ENCODE assay signal across 18 cellular contexts in genomic region chr19:47628058-47628771, GRCh38. TPM values are rescaled to one million over a fixed set of nuclear protein-coding genes. Genes with fewer than 3 reads are reported as not detected.
DNase-seq lines count a peak whose midpoint lies in the region; ATAC-seq, FAIRE-seq and TF ChIP-seq lines count a peak whose summit lies in the region.
"Had no signal": no experiment of that assay in that cellular context is flagged by ENCODE, and none has a peak within 500 bp of the region (broad histone marks: within the 10 kb centered on the region; RNA-seq: fewer than 3 reads in every experiment).

No MANE protein-coding gene starts in this region.

- BruUV-seq in Caco-2 (replicated peaks; lab: Mats Ljungman, UMichigan), result no TSS peak

- peaks cover 27% of the 10 kb centered on the region for H3K79me1 ChIP-seq in H9 (ENCODE audit: insufficient read depth, low read depth, low read length, poor library complexity, severe bottlenecking)

- no peak for ATAC-seq in HG03135 (IDR thresholded peaks at IDR 0.05; ENCODE audit: unreplicated experiment)

- CTCF ChIA-PET in Caco-2 (lab: Charles Lee), result interaction anchor here (0.6 kb wide), 1 partner anchor 21 kb away, joined by 4 read pairs; no protein-coding TSS in a partner anchor

- DNase-seq in Caco-2 (no peak), H9 (no peak), bronchial epithelial cell (ENCODE audit: low read depth) (peak; percentile 33), mesothelial cell of epicardium (ENCODE audit: low spot score in 2 of 2, unreplicated experiment in 2 of 2) (no peak), smooth muscle cell (lab: John Stamatoyannopoulos, UW; ENCODE audit: unreplicated experiment) (no peak), A172 (ENCODE audit: low spot score) (no peak), chondrocyte (ENCODE audit: low spot score) (no peak)
- DNase-seq: EL, NCI-H1105 treated with DMSO at 0.1 percent for 48 hours, NCI-H187 treated with DMSO at 0.1 percent for 48 hours, NCI-H2171, NCI-H446 treated with DMSO at 0.1 percent for 48 hours, NCI-H748 treated with DMSO at 0.1 percent for 48 hours, PC-9, Right ventricle myocardium superior had no signal

- H3K27me3 Mint-ChIP-seq in Caco-2 (ENCODE audit: insufficient read depth, unreplicated experiment), result no peaks in the 10 kb centered on the region
- no peaks in the 10 kb centered on the region for H3K27me3 Mint-ChIP-seq in H9 (ENCODE audit: low read depth)
- no peaks in the 10 kb centered on the region for H3K27me3 Mint-ChIP-seq in mesothelial cell of epicardium (ENCODE audit: low read depth)
- H3K27me3 Mint-ChIP-seq in chondrocyte (ENCODE audit: low read depth), result no peaks in the 10 kb centered on the region

- no peak overlapping the region for H4K5ac ChIP-seq in H9 (ENCODE audit: insufficient read length, low read depth, low read length)

- no peak overlapping the region for H3K18ac ChIP-seq in H9 (ENCODE audit: insufficient read length, low read depth, low read length)

- no peak overlapping the region for H3K4me3 Mint-ChIP-seq in Caco-2 (ENCODE audit: unreplicated experiment)
- no peak overlapping the region for H3K4me3 Mint-ChIP-seq in H9
- H3K4me3 Mint-ChIP-seq in mesothelial cell of epicardium, result no peak overlapping the region
- H3K4me3 Mint-ChIP-seq in chondrocyte (ENCODE audit: unreplicated experiment), result no peak overlapping the region

- H3K36me3 ChIP-seq in Caco-2 (ENCODE audit: control insufficient read depth, insufficient read depth, low read length) (no peaks in the 10 kb centered on the region; the same call in 1 of the 2 replicates), bronchial epithelial cell (ENCODE audit: control insufficient read depth, insufficient read depth, low read length) (peaks cover 5% of the 10 kb centered on the region), smooth muscle cell (ENCODE audit: low read depth) (no peaks in the 10 kb centered on the region)
- H3K36me3 ChIP-seq: HAP-1 had no signal

- no peak overlapping the region for H2BK5ac ChIP-seq in H9 (ENCODE audit: insufficient read length, low read length)

- H2BK15ac ChIP-seq in H9 (ENCODE audit: low read depth, low read length), result no peak overlapping the region

- H2AFZ ChIP-seq in H9 (ENCODE audit: low read length) (no peak overlapping the region), smooth muscle cell (ENCODE audit: low read depth) (no peak overlapping the region)
- H2AFZ ChIP-seq: PC-9 had no signal

- H3K27ac ChIP-seq in H9 (ENCODE audit: insufficient read length, low read depth, low read length) (no peak overlapping the region), smooth muscle cell (ENCODE audit: low read depth) (no peak overlapping the region)
- H3K27ac ChIP-seq: BLaER1 treated with 17β-estradiol and CSF1 and Interleukin-3, amounts not matched to agents 10 nM and 100 nM; PC-9 had no signal

- H3K23ac ChIP-seq in H9 (ENCODE audit: insufficient read length, low read depth, low read length), result no peak overlapping the region

- H3K4me2 ChIP-seq in H9 (ENCODE audit: insufficient read depth, insufficient read length, low read length), result no peak overlapping the region
- H3K4me2 ChIP-seq in smooth muscle cell, result no peak overlapping the region
- H3K4me2 ChIP-seq: BLaER1 treated with 17β-estradiol and CSF1 and Interleukin-3, amounts not matched to agents 10 nM and 100 nM; PC-9 had no signal

- H4K91ac ChIP-seq in H9 (ENCODE audit: insufficient read length, low read depth, low read length), result no peak overlapping the region

- H2BK12ac ChIP-seq in H9 (ENCODE audit: insufficient read length, low read depth, low read length), result no peak overlapping the region

- no peak overlapping the region for H2BK120ac ChIP-seq in H9 (ENCODE audit: low read depth, low read length, poor library complexity, severe bottlenecking)

- intact Hi-C loops in Caco-2 (cut with micrococcal nuclease; ENCODE audit: unreplicated experiment), result no loop called here

- no peaks in the 10 kb centered on the region for H3K9me3 ChIP-seq in Caco-2
- H3K9me3 ChIP-seq in H9 (ENCODE audit: control insufficient read depth, low read depth, low read length), result no peaks in the 10 kb centered on the region
- no peaks in the 10 kb centered on the region for H3K9me3 ChIP-seq in smooth muscle cell (replicated peaks; ENCODE audit: low read depth)
- H3K9me3 ChIP-seq: BLaER1 treated with 17β-estradiol and CSF1 and Interleukin-3, amounts not matched to agents 10 nM and 100 nM; HAP-1 had no signal

- peaks cover 69% of the 10 kb centered on the region for H3K4me1 ChIP-seq in Caco-2
- peaks cover 2% of the 10 kb centered on the region; the same call in 1 of the 2 replicates for H3K4me1 ChIP-seq in H9 (ENCODE audit: insufficient read depth, low read length)
- H3K4me1 ChIP-seq in smooth muscle cell (ENCODE audit: low read depth), result no peaks in the 10 kb centered on the region
- H3K4me1 ChIP-seq: HAP-1 had no signal

- no peak overlapping the region for H2BK20ac ChIP-seq in H9 (ENCODE audit: low read depth, low read length, poor library complexity, severe bottlenecking)

- POLR2A ChIA-PET in Caco-2 (lab: Charles Lee), result no interaction called here

- H3T11ph ChIP-seq in H9 (ENCODE audit: low read length), result no peak overlapping the region

- H3K27ac Mint-ChIP-seq in Caco-2 (ENCODE audit: unreplicated experiment) (peak overlapping the region; percentile 48), H9 (peak overlapping the region; percentile 28 to 59 (median 44); a peak in 4 of 7 replicates), mesothelial cell of epicardium (peak overlapping the region; percentile 64), chondrocyte (ENCODE audit: unreplicated experiment) (no peak overlapping the region)

- H3K4ac ChIP-seq in H9 (ENCODE audit: low read depth, low read length), result no peak overlapping the region

- no peak for FAIRE-seq in bronchial epithelial cell (lab: Jason Lieb, UNC)

- TF ChIP-seq CTCF in Caco-2 (IDR thresholded peaks at IDR 0.05; ENCODE audit: insufficient read depth in 1 of 2, low read depth in 1 of 2, low read length in 1 of 2, severe bottlenecking in 1 of 2, unreplicated experiment in 1 of 2), result no peak
- no peak for TF ChIP-seq CTCF in H9 (conservative IDR thresholded peaks at IDR 0.05)
- TF ChIP-seq CTCF in bronchial epithelial cell (IDR thresholded peaks at IDR 0.05; ENCODE audit: insufficient read depth, low read length, severe bottlenecking), result no peak
- no peak for TF ChIP-seq CTCF in mesothelial cell of epicardium (IDR thresholded peaks at IDR 0.05; ENCODE audit: unreplicated experiment)
- TF ChIP-seq CTCF in smooth muscle cell (IDR thresholded peaks at IDR 0.05; ENCODE audit: borderline replicate concordance, insufficient read depth, poor library complexity, severe bottlenecking), result no peak
- no peak for TF ChIP-seq CTCF in chondrocyte (IDR thresholded peaks at IDR 0.05)

- H3K9me3 Mint-ChIP-seq in Caco-2 (ENCODE audit: unreplicated experiment) (no peaks in the 10 kb centered on the region), H9 (no peaks in the 10 kb centered on the region), mesothelial cell of epicardium (peaks cover 4% of the 10 kb centered on the region), chondrocyte (ENCODE audit: low read depth) (no peaks in the 10 kb centered on the region)

- no peak overlapping the region for H2AK5ac ChIP-seq in H9 (ENCODE audit: insufficient read length, low read length)

- H3K4me3 ChIP-seq in Caco-2 (ENCODE audit: low read depth, low read length) (no peak overlapping the region), bronchial epithelial cell (ENCODE audit: low read depth, low read length) (no peak overlapping the region), smooth muscle cell (no peak overlapping the region)
- H3K4me3 ChIP-seq: BLaER1 treated with 17β-estradiol and CSF1 and Interleukin-3, amounts not matched to agents 10 nM and 100 nM; HAP-1; PC-9 had no signal

- WGBS in H9 (ENCODE audit: extremely low coverage, insufficient read length, low lambda C conversion rate), result no CpG with 5 or more reads among the region's 6 CpGs
- WGBS in smooth muscle cell (ENCODE audit: low lambda C conversion rate), result 85% methylated on average over 6 of the region's 6 CpGs

- H4K8ac ChIP-seq in H9 (replicated peaks; ENCODE audit: insufficient read length, low read depth, low read length), result no peak overlapping the region

- no peaks in the 10 kb centered on the region for H3K23me2 ChIP-seq in H9 (ENCODE audit: insufficient read length, low read depth, low read length, poor library complexity, severe bottlenecking)

- no peaks in the 10 kb centered on the region for H3K27me3 ChIP-seq in Caco-2 (replicated peaks; ENCODE audit: control insufficient read depth, insufficient read depth, low read length)
- no peaks in the 10 kb centered on the region for H3K27me3 ChIP-seq in H9 (ENCODE audit: insufficient read depth, low read length)
- no peaks in the 10 kb centered on the region for H3K27me3 ChIP-seq in bronchial epithelial cell (ENCODE audit: control insufficient read depth, insufficient read depth, low read length)
- no peaks in the 10 kb centered on the region for H3K27me3 ChIP-seq in smooth muscle cell (ENCODE audit: low read depth)
- H3K27me3 ChIP-seq: BLaER1 treated with 17β-estradiol and CSF1 and Interleukin-3, amounts not matched to agents 10 nM and 100 nM had no signal

- H3K56ac ChIP-seq in H9 (ENCODE audit: insufficient read length, low read depth, low read length), result no peak overlapping the region

- peaks cover 43% of the 10 kb centered on the region for H3K4me1 Mint-ChIP-seq in Caco-2 (ENCODE audit: low read depth, unreplicated experiment)
- H3K4me1 Mint-ChIP-seq in H9, result peaks cover 44% of the 10 kb centered on the region in 2 experiments
- peaks cover 19% of the 10 kb centered on the region for H3K4me1 Mint-ChIP-seq in mesothelial cell of epicardium
- peaks cover 28% of the 10 kb centered on the region for H3K4me1 Mint-ChIP-seq in chondrocyte (ENCODE audit: low read depth)

- H3K79me2 ChIP-seq in H9 (ENCODE audit: insufficient read depth, low read length), result peaks cover 28% of the 10 kb centered on the region; the same call in 1 of the 2 replicates
- H3K79me2 ChIP-seq in smooth muscle cell (ENCODE audit: low read depth), result peaks cover 99% of the 10 kb centered on the region

- no peaks in the 10 kb centered on the region for H3F3A ChIP-seq in smooth muscle cell (ENCODE audit: low read depth)

- H3K36me3 Mint-ChIP-seq in Caco-2 (ENCODE audit: insufficient read depth, unreplicated experiment) (peaks cover 82% of the 10 kb centered on the region), H9 (ENCODE audit: insufficient read depth in 1 of 3, low read depth in 3 of 3) (peaks cover 4 to 29% (median 28%) of the 10 kb centered on the region in 3 experiments), mesothelial cell of epicardium (peaks cover 20% of the 10 kb centered on the region), chondrocyte (ENCODE audit: low read depth) (no peaks in the 10 kb centered on the region)

- H4K20me1 ChIP-seq in H9 (ENCODE audit: control insufficient read depth, insufficient read depth, insufficient read length) (no peaks in the 10 kb centered on the region), smooth muscle cell (ENCODE audit: low read depth) (peaks cover 100% of the 10 kb centered on the region)

- no peak overlapping the region for H3K14ac ChIP-seq in H9 (ENCODE audit: insufficient read depth, low read length)

- peak overlapping the region; percentile 22 for H3K9ac ChIP-seq in H9 (ENCODE audit: extremely low read depth, insufficient read length, low read length)
- no peak overlapping the region for H3K9ac ChIP-seq in smooth muscle cell (ENCODE audit: low read depth)
- H3K9ac ChIP-seq: BLaER1 treated with 17β-estradiol and CSF1 and Interleukin-3, amounts not matched to agents 10 nM and 100 nM had no signal

RNA-seq across cellular contexts. Expression of gene BICRA, which starts 19.3 kb away (rescaled TPM):
- total RNA-seq in Caco-2 (2022) (34.3 and 38.8 TPM in 2 replicates), H9 (2021) (26.8 and 29.3 TPM in 2 replicates), bronchial epithelial cell (2.9 and 4.5 TPM in 2 replicates), mesothelial cell of epicardium (35.6 to 38.5 TPM (median 36.9 TPM) in 3 replicates), smooth muscle cell (10.0 and 11.9 TPM in 2 replicates), chondrocyte (13.2 to 14.4 TPM (median 13.4 TPM) in 3 replicates)
- polyA plus RNA-seq in smooth muscle cell, result 3.6 and 5.5 TPM in 2 replicates
- 0.79 TPM in 1 of 2 replicates, not detected in the other for total RNA-seq in A172 (2014; rRNA removed; shearing (Covaris generic))

RNA-seq across cellular contexts. Expression of gene ZNF541, which starts 55.3 kb away (rescaled TPM):
- not detected in 2 replicates for total RNA-seq in Caco-2 (2022)
- total RNA-seq in H9 (2021), result not detected in 2 replicates
- not detected in 2 replicates for total RNA-seq in bronchial epithelial cell
- total RNA-seq in mesothelial cell of epicardium, result 0.13 to 0.81 TPM (median 0.18 TPM) in 3 replicates
- not detected in 2 replicates for total RNA-seq in smooth muscle cell
- not detected in 2 replicates for polyA plus RNA-seq in smooth muscle cell
- total RNA-seq in A172 (2014; rRNA removed; shearing (Covaris generic)), result not detected in 2 replicates
- not detected in 3 replicates for total RNA-seq in chondrocyte
- total RNA-seq: PC-9 had no signal
